ENCODE assay signal across 13 cellular contexts in genomic region chr16:75351183-75351582, GRCh38.
DNase-seq lines count a peak whose midpoint lies in the region; FAIRE-seq and TF ChIP-seq lines count a peak whose summit lies in the region.
"Had no signal": no experiment of that assay in that cellular context is flagged by ENCODE, and none has a peak within 500 bp of the region (broad histone marks: within the 10 kb centered on the region; RNA-seq: fewer than 3 reads in every experiment).

No MANE protein-coding gene starts in this region.

- intact Hi-C loops in ovary (cut with DNase I) = no loop called here

- H3K4me1 ChIP-seq in ACC112 (ENCODE audit: control insufficient read depth, insufficient read depth, low read length, unreplicated experiment) (peaks cover 15% of the 10 kb centered on the region), keratinocyte (ENCODE audit: control insufficient read depth, extremely low read depth, insufficient read depth, low read length) (peaks cover 11% of the 10 kb centered on the region), ovary (ENCODE audit: insufficient read depth) (no peaks in the 10 kb centered on the region), HAP-1 (no peaks in the 10 kb centered on the region)
- H3K4me1 ChIP-seq: right atrium auricular region had no signal

- no peaks in the 10 kb centered on the region for H3K9me1 ChIP-seq in keratinocyte (ENCODE audit: control insufficient read depth, extremely low read depth, insufficient read depth, low read length)

- H3K4me3 ChIP-seq in ACC112 (ENCODE audit: low read depth, low read length) (peak overlapping the region; percentile 27; the same call in 1 of the 2 replicates), bronchial epithelial cell (ENCODE audit: low read depth, low read length) (no peak overlapping the region), keratinocyte (ENCODE audit: control insufficient read depth in 2 of 3, extremely low read depth in 1 of 3, insufficient read depth in 2 of 3, low read depth in 1 of 3, low read length in 3 of 3) (no peak overlapping the region), ovary (no peak overlapping the region), HAP-1 (no peak overlapping the region)
- H3K4me3 ChIP-seq: right atrium auricular region had no signal

- dilution Hi-C loops in keratinocyte (cut with MboI; ENCODE audit: extremely low pct_ligation_motif_present, low sequenced_read_pairs) = no loop called here

- TF ChIP-seq EP300 in ovary (IDR thresholded peaks at IDR 0.05) = no peak

- H2AFZ ChIP-seq in ACC112 (ENCODE audit: low read length, unreplicated experiment) = no peak overlapping the region
- H2AFZ ChIP-seq in keratinocyte (ENCODE audit: control insufficient read depth, low read length) = no peak overlapping the region

- H3K27ac ChIP-seq in ACC112 (ENCODE audit: low read depth, low read length) (peak overlapping the region; percentile 96), keratinocyte (ENCODE audit: control insufficient read depth, insufficient read depth, low read length) (peak overlapping the region; percentile 3), ovary (no peak overlapping the region)
- H3K27ac ChIP-seq: right atrium auricular region had no signal

- no peak for TF ChIP-seq CTCF in bronchial epithelial cell (IDR thresholded peaks at IDR 0.05; ENCODE audit: insufficient read depth, low read length, severe bottlenecking)
- no peak for TF ChIP-seq CTCF in keratinocyte (optimal IDR thresholded peaks at IDR 0.05 in 1 of 3, IDR thresholded peaks at IDR 0.05 in 1 of 3, conservative IDR thresholded peaks at IDR 0.05 in 1 of 3; ENCODE audit: extremely low read depth in 1 of 3, insufficient read depth in 2 of 3, low read length in 3 of 3)
- TF ChIP-seq CTCF in ovary (IDR thresholded peaks at IDR 0.05) = no peak

- peak overlapping the region; percentile 33 for H3K4me2 ChIP-seq in keratinocyte (ENCODE audit: control insufficient read depth, extremely low read depth, insufficient read depth, low read depth, low read length)

- H3K9ac ChIP-seq in keratinocyte (ENCODE audit: control insufficient read depth, extremely low read depth, insufficient read depth, low read length) = no peak overlapping the region

- H3K79me2 ChIP-seq in ACC112 (ENCODE audit: control insufficient read depth, insufficient read depth, low read length, unreplicated experiment) (no peaks in the 10 kb centered on the region), keratinocyte (ENCODE audit: control insufficient read depth, insufficient read depth, low read length) (no peaks in the 10 kb centered on the region)

- no peaks in the 10 kb centered on the region for H3K27me3 ChIP-seq in ACC112 (ENCODE audit: insufficient read depth, low read length)
- no peaks in the 10 kb centered on the region for H3K27me3 ChIP-seq in bronchial epithelial cell (ENCODE audit: control insufficient read depth, insufficient read depth, low read length)
- H3K27me3 ChIP-seq in keratinocyte (ENCODE audit: control insufficient read depth, extremely low read depth, insufficient read depth, low read length) = no peaks in the 10 kb centered on the region
- H3K27me3 ChIP-seq in ovary = no peaks in the 10 kb centered on the region
- H3K27me3 ChIP-seq in HAP-1 (ENCODE audit: low read depth) = no peaks in the 10 kb centered on the region
- H3K27me3 ChIP-seq: right atrium auricular region had no signal

- TF ChIP-seq POLR2A in ovary (IDR thresholded peaks at IDR 0.05) = no peak

- DNase-seq in HTR-8/SVneo (ENCODE audit: insufficient read length, low spot score) (peak; percentile 80), bronchial epithelial cell (ENCODE audit: low read depth) (peak; percentile 78), keratinocyte (ENCODE audit: low read depth, low spot score) (no peak), cortex of kidney (lab: John Stamatoyannopoulos, UW) (no peak), ovary (no peak), HAP-1 (ENCODE audit: low spot score in 2 of 2) (no peak)
- no peak for DNase-seq in activated CD4-positive, alpha-beta T cell treated with anti-CD3 and anti-CD28 coated beads for 1 hour
- DNase-seq: GF-D8, NCI-H146, NCI-H748 treated with DMSO at 0.1 percent for 48 hours had no signal

- no peak for FAIRE-seq in HTR-8/SVneo (lab: Jason Lieb, UNC)
- FAIRE-seq in bronchial epithelial cell (lab: Jason Lieb, UNC) = no peak
- FAIRE-seq in keratinocyte (lab: Jason Lieb, UNC) = peak; percentile 23
- FAIRE-seq: colon had no signal

- H3K9me3 ChIP-seq in keratinocyte (ENCODE audit: control insufficient read depth, low read depth, low read length) (no peaks in the 10 kb centered on the region), ovary (no peaks in the 10 kb centered on the region), HAP-1 (no peaks in the 10 kb centered on the region)
- H3K9me3 ChIP-seq: right atrium auricular region had no signal

- in situ Hi-C loops in HAP-1 (cut with MboI; ENCODE audit: low sequenced_read_pairs) = no loop called here

- no peaks in the 10 kb centered on the region for H4K20me1 ChIP-seq in keratinocyte (ENCODE audit: control insufficient read depth, extremely low read depth, insufficient read depth, low read length)

- peaks cover 6% of the 10 kb centered on the region for H3K36me3 ChIP-seq in ACC112 (ENCODE audit: insufficient read depth, low read length)
- no peaks in the 10 kb centered on the region for H3K36me3 ChIP-seq in bronchial epithelial cell (ENCODE audit: control insufficient read depth, insufficient read depth, low read length)
- H3K36me3 ChIP-seq in keratinocyte (ENCODE audit: control insufficient read depth in 2 of 2, extremely low read depth in 1 of 2, insufficient read depth in 2 of 2, low read length in 2 of 2) = no peaks in the 10 kb centered on the region
- H3K36me3 ChIP-seq in ovary = no peaks in the 10 kb centered on the region
- no peaks in the 10 kb centered on the region for H3K36me3 ChIP-seq in HAP-1 (replicated peaks)
- H3K36me3 ChIP-seq: right atrium auricular region had no signal

Comparison
In these comparisons a context has a peak if more than half of its experiments do, and no peak if none do; other contexts are left out.
1. H3K27ac ChIP-seq: peak in ACC112 (single experiment) and keratinocyte (single experiment); none in ovary (0 of 2).
2. DNase-seq: peak in HTR-8/SVneo (single experiment) and bronchial epithelial cell (single experiment); none in keratinocyte (single experiment), activated CD4-positive, alpha-beta T cell treated with anti-CD3 and anti-CD28 coated beads for 1 hour (single experiment), cortex of kidney (single experiment), ovary (0 of 5) and HAP-1 (0 of 2).